In genomic region chr1:18949689-18950414, GRCh38 we compare ENCODE assay signal across 8 cellular contexts. TPM values are rescaled to one million over a fixed set of nuclear protein-coding genes. Genes with fewer than 3 reads are reported as not detected.
A peak's percentile ranks its signal among the peaks of the same experiment; 100 is the strongest.
DNase-seq lines count a peak whose midpoint lies in the region; ATAC-seq, FAIRE-seq and TF ChIP-seq lines count a peak whose summit lies in the region.

No MANE protein-coding gene starts in this region.

- peaks cover 98% of the 10 kb centered on the region for H3K79me2 ChIP-seq in endothelial cell of umbilical vein (ENCODE audit: control insufficient read depth, insufficient read depth, low read length)

- POLR2A ChIA-PET in endothelial cell of umbilical vein (lab: Charles Lee), result interaction anchor here (1.2 kb wide), 1 partner anchor 23 kb away, joined by 3 read pairs; no protein-coding TSS in a partner anchor

- peak overlapping the region; percentile 78 for H3K4me2 ChIP-seq in endothelial cell of umbilical vein (ENCODE audit: insufficient read depth, low read length)

- intact Hi-C loops in endothelial cell of umbilical vein (cut with micrococcal nuclease), result loop anchor here (1.0 kb wide), 3 partner anchors 8 to 37 kb away; no protein-coding TSS in a partner anchor
- intact Hi-C loops in upper lobe of right lung (cut with DNase I), result no loop called here

- H3K9me3 ChIP-seq in endothelial cell of umbilical vein (replicated peaks; ENCODE audit: control insufficient read depth, insufficient read depth, low read length), result no peaks in the 10 kb centered on the region
- no peaks in the 10 kb centered on the region for H3K9me3 ChIP-seq in mononuclear cell (ENCODE audit: low read depth, low read length)
- H3K9me3 ChIP-seq in upper lobe of right lung, result no peaks in the 10 kb centered on the region

- CTCF ChIA-PET in endothelial cell of umbilical vein (lab: Charles Lee), result interaction anchor here (0.8 to 5.5 kb wide), 10 partner anchors 9 to 146 kb away, joined by 3 to 70 read pairs (median 6); no protein-coding TSS in a partner anchor

- TF ChIP-seq CTCF in GM12872 (IDR thresholded peaks at IDR 0.05; ENCODE audit: insufficient read depth, low read depth, low read length), result peak; percentile 50
- TF ChIP-seq CTCF in endothelial cell of umbilical vein (IDR thresholded peaks at IDR 0.05; ENCODE audit: extremely low read depth in 1 of 2, insufficient read depth in 1 of 2, low read depth in 1 of 2, low read length in 2 of 2), result peak in 1 of 2 donors; percentile 23
- TF ChIP-seq CTCF in upper lobe of right lung (IDR thresholded peaks at IDR 0.05), result peak; percentile 18

- no peak for TF ChIP-seq POLR2A in endothelial cell of umbilical vein (IDR thresholded peaks at IDR 0.05; ENCODE audit: low read depth, low read length)

- peak; percentile 11 for ATAC-seq in upper lobe of right lung

- BruUV-seq in endothelial cell of umbilical vein (replicated peaks; lab: Mats Ljungman, UMichigan), result TSS peak; percentile 44

- FAIRE-seq in endothelial cell of umbilical vein (lab: Jason Lieb, UNC), result peak; percentile 89

- H2AFZ ChIP-seq in endothelial cell of umbilical vein (ENCODE audit: low read depth, low read length), result peak overlapping the region; percentile 51

- H3K27ac ChIP-seq in endothelial cell of umbilical vein (ENCODE audit: insufficient read depth, low read depth, low read length) (peak overlapping the region; percentile 78), upper lobe of right lung (peak overlapping the region; percentile 94)

- peaks cover 53% of the 10 kb centered on the region for H3K4me1 ChIP-seq in endothelial cell of umbilical vein (ENCODE audit: control insufficient read depth, extremely low read depth, insufficient read depth, low read length)
- peaks cover 99% of the 10 kb centered on the region for H3K4me1 ChIP-seq in mononuclear cell (ENCODE audit: insufficient read depth, low read length)
- H3K4me1 ChIP-seq in upper lobe of right lung, result peaks cover 92% of the 10 kb centered on the region

- H3K27me3 ChIP-seq in endothelial cell of umbilical vein (ENCODE audit: control insufficient read depth in 2 of 2, insufficient read depth in 2 of 2, low read length in 2 of 2) (no peaks in the 10 kb centered on the region), mononuclear cell (ENCODE audit: insufficient read depth, low read length) (peaks cover 4% of the 10 kb centered on the region), upper lobe of right lung (no peaks in the 10 kb centered on the region)

- dilution Hi-C loops in endothelial cell of umbilical vein (cut with MboI; ENCODE audit: extremely low pct_ligation_motif_present, low sequenced_read_pairs), result no loop called here

- H3K4me3 ChIP-seq in endothelial cell of umbilical vein (replicated peaks in 1 of 3; ENCODE audit: insufficient read depth in 1 of 3, low read depth in 1 of 3, low read length in 3 of 3) (peak overlapping the region in 1 of 3 experiments; percentile 4), mononuclear cell (ENCODE audit: low read length) (peak overlapping the region; percentile 14), upper lobe of right lung (peak overlapping the region; percentile 53)

- H3K36me3 ChIP-seq in endothelial cell of umbilical vein (ENCODE audit: control insufficient read depth in 2 of 2, extremely low read depth in 1 of 2, insufficient read depth in 2 of 2, low read length in 2 of 2) (no peaks in the 10 kb centered on the region), upper lobe of right lung (no peaks in the 10 kb centered on the region)

- peak; percentile 35 for DNase-seq in SK-N-DZ (ENCODE audit: low spot score)
- peak; percentile 73 for DNase-seq in endothelial cell of umbilical vein (ENCODE audit: low read depth, low spot score)
- no peak for DNase-seq in upper lobe of right lung
- DNase-seq in LoVo (ENCODE audit: low spot score), result no peak
- DNase-seq in Kasumi-1 (lab: John Stamatoyannopoulos, UW), result no peak
- no peak for DNase-seq in effector CD4-positive, alpha-beta T cell

- no peaks in the 10 kb centered on the region for H3K9me1 ChIP-seq in endothelial cell of umbilical vein (replicated peaks; ENCODE audit: control insufficient read depth, extremely low read depth, insufficient read depth, low read length)

- no peaks in the 10 kb centered on the region for H4K20me1 ChIP-seq in endothelial cell of umbilical vein (replicated peaks; ENCODE audit: control insufficient read depth, extremely low read depth, insufficient read depth, low read length)

- H3K9ac ChIP-seq in endothelial cell of umbilical vein (replicated peaks; ENCODE audit: extremely low read depth, insufficient read depth, low read length), result peak overlapping the region; percentile 64

TF ChIP-seq in endothelial cell of umbilical vein, 7 proteins besides CTCF, POLR2A, EP300 and RAD21:
- no peak for TF ChIP-seq POLR2AphosphoS5 (IDR thresholded peaks at IDR 0.05; ENCODE audit: insufficient read depth, low read depth, low read length)
- no peak for TF ChIP-seq EZH2 (IDR thresholded peaks at IDR 0.05; ENCODE audit: borderline replicate concordance, low read depth, low read length, severe bottlenecking)
- no peak for TF ChIP-seq FOS (IDR thresholded peaks at IDR 0.05; ENCODE audit: borderline replicate concordance, insufficient read depth, low read length)
- no peak for TF ChIP-seq MAX (IDR thresholded peaks at IDR 0.05; ENCODE audit: insufficient read depth, insufficient read length)
- no peak for TF ChIP-seq MYC (IDR thresholded peaks at IDR 0.05; ENCODE audit: low read depth, low read length)
- no peak for TF ChIP-seq GATA2 (IDR thresholded peaks at IDR 0.05; ENCODE audit: insufficient read depth, insufficient read length, low read depth, low read length)
- no peak for TF ChIP-seq JUN (IDR thresholded peaks at IDR 0.05; ENCODE audit: borderline replicate concordance, insufficient read depth, insufficient read length, low read depth)

RNA-seq across cellular contexts. Expression of gene IFFO2, which starts 6.6 kb away (rescaled TPM):
- 1.0 and 1.1 TPM in 2 replicates for polyA plus RNA-seq in SK-N-DZ (2014; cell fraction: cytosol; rRNA removed)
- 0.13 and 0.33 TPM in 2 replicates for polyA plus RNA-seq in SK-N-DZ (2014; cell fraction: nucleus; rRNA removed)
- total RNA-seq in endothelial cell of umbilical vein (31.1 and 35.1 TPM in 2 replicates), mononuclear cell (37.5 TPM), upper lobe of right lung (15.4 TPM)
- 28.3 and 31.3 TPM in 2 replicates for polyA plus RNA-seq in endothelial cell of umbilical vein
- polyA plus RNA-seq in endothelial cell of umbilical vein (2011; cell fraction: cytosol; rRNA removed), result 22.7 and 26.3 TPM in 2 replicates
- 26.9 and 30.2 TPM in 2 replicates for polyA plus RNA-seq in endothelial cell of umbilical vein (2011; cell fraction: nucleus; rRNA removed)
- 23.3 and 30.7 TPM in 2 replicates for polyA plus RNA-seq in endothelial cell of umbilical vein (2012)
- 18.4 and 22.0 TPM in 2 replicates for polyA minus RNA-seq in endothelial cell of umbilical vein
- polyA minus RNA-seq in endothelial cell of umbilical vein (2011; cell fraction: cytosol; rRNA and poly(A)+ RNA removed), result 2.8 TPM
- 18.1 and 20.8 TPM in 2 replicates for polyA minus RNA-seq in endothelial cell of umbilical vein (2011; cell fraction: nucleus; rRNA and poly(A)+ RNA removed)

RNA-seq across cellular contexts. Expression of gene ALDH4A1, which starts 47.5 kb away (rescaled TPM):
- 17.8 and 24.8 TPM in 2 replicates for polyA plus RNA-seq in SK-N-DZ (2014; cell fraction: cytosol; rRNA removed)
- polyA plus RNA-seq in SK-N-DZ (2014; cell fraction: nucleus; rRNA removed), result 45.7 and 51.6 TPM in 2 replicates
- total RNA-seq in endothelial cell of umbilical vein, result 17.4 and 18.6 TPM in 2 replicates
- 18.5 and 19.7 TPM in 2 replicates for polyA plus RNA-seq in endothelial cell of umbilical vein
- 14.8 and 15.4 TPM in 2 replicates for polyA plus RNA-seq in endothelial cell of umbilical vein (2011; cell fraction: cytosol; rRNA removed)
- polyA plus RNA-seq in endothelial cell of umbilical vein (2011; cell fraction: nucleus; rRNA removed), result 25.8 and 26.6 TPM in 2 replicates
- polyA plus RNA-seq in endothelial cell of umbilical vein (2012), result 8.9 and 11.3 TPM in 2 replicates
- polyA minus RNA-seq in endothelial cell of umbilical vein, result 10.3 and 20.1 TPM in 2 replicates
- polyA minus RNA-seq in endothelial cell of umbilical vein (2011; cell fraction: cytosol; rRNA and poly(A)+ RNA removed), result 10.5 TPM
- 8.3 and 28.2 TPM in 2 replicates for polyA minus RNA-seq in endothelial cell of umbilical vein (2011; cell fraction: nucleus; rRNA and poly(A)+ RNA removed)
- total RNA-seq in mononuclear cell, result 0.73 TPM
- total RNA-seq in upper lobe of right lung, result 11.8 TPM

Comparison
In these comparisons a context has a peak if more than half of its experiments do, and no peak if none do; other contexts are left out.
1. DNase-seq: peak in SK-N-DZ (single experiment) and endothelial cell of umbilical vein (single experiment); none in upper lobe of right lung (single experiment), LoVo (single experiment), Kasumi-1 (0 of 2) and effector CD4-positive, alpha-beta T cell (single experiment).